Comparison of ENCODE assay signal across 9 cellular contexts in genomic region chr5:35518104-35518503, GRCh38.
DNase-seq lines count a peak whose midpoint lies in the region; ATAC-seq lines count a peak whose summit lies in the region.
"Had no signal": no experiment of that assay in that cellular context is flagged by ENCODE, and none has a peak within 500 bp of the region (broad histone marks: within the 10 kb centered on the region; RNA-seq: fewer than 3 reads in every experiment).

No MANE protein-coding gene starts in this region.

- no peaks in the 10 kb centered on the region for H3K4me1 Mint-ChIP-seq in stimulated activated memory B cell treated with anti-CD40 and anti-IgM and Interleukin-4, amounts not matched to agents 10 μg/mL and 1 μg/mL and 100 μg/mL, for 72 hours

- H3K27ac Mint-ChIP-seq in stimulated activated memory B cell treated with anti-CD40 and anti-IgM and Interleukin-4, amounts not matched to agents 10 μg/mL and 1 μg/mL and 100 μg/mL, for 72 hours, result no peak overlapping the region

- H3K27me3 Mint-ChIP-seq in stimulated activated memory B cell treated with anti-CD40 and anti-IgM and Interleukin-4, amounts not matched to agents 10 μg/mL and 1 μg/mL and 100 μg/mL, for 72 hours, result no peaks in the 10 kb centered on the region

- no peaks in the 10 kb centered on the region for H3K36me3 Mint-ChIP-seq in stimulated activated memory B cell treated with anti-CD40 and anti-IgM and Interleukin-4, amounts not matched to agents 10 μg/mL and 1 μg/mL and 100 μg/mL, for 72 hours

- no peaks in the 10 kb centered on the region for H3K9me3 Mint-ChIP-seq in stimulated activated memory B cell treated with anti-CD40 and anti-IgM and Interleukin-4, amounts not matched to agents 10 μg/mL and 1 μg/mL and 100 μg/mL, for 72 hours

- DNase-seq in NCI-H446 (lab: John Stamatoyannopoulos, UW), result no peak
- DNase-seq in NCI-H774 (lab: John Stamatoyannopoulos, UW), result no peak
- DNase-seq in NCI-H82 treated with DMSO at 0.1 percent for 48 hours (lab: John Stamatoyannopoulos, UW; ENCODE audit: unreplicated experiment), result no peak
- DNase-seq in NCI-H2107 treated with DMSO at 0.1 percent for 48 hours (lab: John Stamatoyannopoulos, UW; ENCODE audit: unreplicated experiment), result no peak
- DNase-seq: spleen had no signal

- no peak overlapping the region for H3K4me3 Mint-ChIP-seq in stimulated activated memory B cell treated with anti-CD40 and anti-IgM and Interleukin-4, amounts not matched to agents 10 μg/mL and 1 μg/mL and 100 μg/mL, for 72 hours

- ATAC-seq in GM19043 (IDR thresholded peaks at IDR 0.05; ENCODE audit: low read depth, unreplicated experiment) (peak; percentile 94), HG02759 (IDR thresholded peaks at IDR 0.05; ENCODE audit: unreplicated experiment) (peak; percentile 100), HG03571 (IDR thresholded peaks at IDR 0.05; ENCODE audit: unreplicated experiment) (peak; percentile 97)
- ATAC-seq in stimulated activated memory B cell treated with anti-CD40 and anti-IgM and Interleukin-4, amounts not matched to agents 10 μg/mL and 1 μg/mL and 100 μg/mL, for 72 hours, result peak; percentile 41

Comparison
In these comparisons a context has a peak if more than half of its experiments do, and no peak if none do; other contexts are left out.
1. ATAC-seq: peak in every context shown above with its lines; median percentile 100 in HG02759; 97 in HG03571; 94 in GM19043; 41 in stimulated activated memory B cell treated with anti-CD40 and anti-IgM and Interleukin-4, amounts not matched to agents 10 μg/mL and 1 μg/mL and 100 μg/mL, for 72 hours.